Comparison of ENCODE assay signal across 22 cellular contexts in genomic region chr7:151773795-151774194, GRCh38.
DNase-seq lines count a peak whose midpoint lies in the region; ATAC-seq and TF ChIP-seq lines count a peak whose summit lies in the region.
"Had no signal": no experiment of that assay in that cellular context is flagged by ENCODE, and none has a peak within 500 bp of the region (broad histone marks: within the 10 kb centered on the region; RNA-seq: fewer than 3 reads in every experiment).

No MANE protein-coding gene starts in this region.

- TF ChIP-seq CTCF in osteocyte (IDR thresholded peaks at IDR 0.05): no peak

- no peaks in the 10 kb centered on the region for H3K36me3 Mint-ChIP-seq in osteocyte (ENCODE audit: unreplicated experiment)

- H3K9me3 Mint-ChIP-seq in osteocyte (ENCODE audit: unreplicated experiment): no peaks in the 10 kb centered on the region
- H3K9me3 Mint-ChIP-seq: activated naive CD4-positive, alpha-beta T cell treated with anti-CD3 and anti-CD28 coated beads, Interleukin-2, amount 10 ng/mL, durations not matched to agents 7 days and 5 days; activated T-cell treated with anti-CD3 and anti-CD28 coated beads, Interleukin-2, amount 50 U/mL, for 4 hours; immature natural killer cell; nephron had no signal

- H3K27ac Mint-ChIP-seq in osteocyte (ENCODE audit: unreplicated experiment): no peak overlapping the region
- H3K27ac Mint-ChIP-seq: activated naive CD4-positive, alpha-beta T cell treated with anti-CD3 and anti-CD28 coated beads, Interleukin-2, amount 10 ng/mL, durations not matched to agents 7 days and 5 days; nephron had no signal

- no peaks in the 10 kb centered on the region for H3K4me1 Mint-ChIP-seq in osteocyte (ENCODE audit: unreplicated experiment)

- H3K27me3 Mint-ChIP-seq in osteocyte (ENCODE audit: unreplicated experiment): peaks cover 39% of the 10 kb centered on the region
- H3K27me3 Mint-ChIP-seq: activated naive CD4-positive, alpha-beta T cell treated with anti-CD3 and anti-CD28 coated beads, Interleukin-2, amount 10 ng/mL, durations not matched to agents 7 days and 5 days had no signal

- H3K4me3 Mint-ChIP-seq in osteocyte (ENCODE audit: unreplicated experiment): no peak overlapping the region
- H3K4me3 Mint-ChIP-seq: activated naive CD4-positive, alpha-beta T cell treated with anti-CD3 and anti-CD28 coated beads, Interleukin-2, amount 10 ng/mL, durations not matched to agents 7 days and 5 days; activated T-cell treated with anti-CD3 and anti-CD28 coated beads, Interleukin-2, amount 50 U/mL, for 4 hours; CD14-positive monocyte; immature natural killer cell; nephron had no signal

- DNase-seq in DMS153 (lab: John Stamatoyannopoulos, UW): peak; percentile 80
- DNase-seq in NCI-H1092 (lab: John Stamatoyannopoulos, UW): peak; percentile 39
- peak; percentile 70 for DNase-seq in NCI-H69 (lab: John Stamatoyannopoulos, UW)
- no peak for DNase-seq in left colon
- DNase-seq in activated CD4-positive, CD25-positive, alpha-beta regulatory T cell (lab: John Stamatoyannopoulos, UW): no peak
- DNase-seq in osteocyte (ENCODE audit: extremely low spot score, unreplicated experiment): no peak
- DNase-seq: activated naive CD4-positive, alpha-beta T cell treated with anti-CD3 and anti-CD28 coated beads, Interleukin-2, amount 10 ng/mL, durations not matched to agents 7 days and 5 days; activated T-cell treated with anti-CD3 and anti-CD28 coated beads, Interleukin-2, amount 50 U/mL, for 4 hours; anterior cingulate cortex; DMS 273 treated with DMSO at 0.1 percent for 48 hours; immature natural killer cell; left ventricle myocardium inferior; midbrain; MV-4-11; NCI-H2107; NCI-H82; Right ventricle myocardium superior; SW 1271; testis had no signal

- ATAC-seq in left colon (peak; percentile 47), GM21367 (IDR thresholded peaks at IDR 0.05; ENCODE audit: unreplicated experiment) (no peak)
- ATAC-seq: activated T-cell treated with anti-CD3 and anti-CD28 coated beads, Interleukin-2, amount 50 U/mL, for 4 hours had no signal

- intact Hi-C loops in left colon (cut with DNase I, micrococcal nuclease): no loop called here

Comparison
In these comparisons a context has a peak if more than half of its experiments do, and no peak if none do; other contexts are left out.
1. DNase-seq: peak in DMS153 (single experiment), NCI-H1092 (single experiment) and NCI-H69 (single experiment); none in left colon (0 of 2), activated CD4-positive, CD25-positive, alpha-beta regulatory T cell (0 of 4) and osteocyte (single experiment).